Comparison of ENCODE assay signal across 1 cellular context in genomic region chr3:186531694-186532093, GRCh38.
A peak's percentile ranks its signal among the peaks of the same experiment; 100 is the strongest.
TF ChIP-seq lines count a peak whose summit lies in the region.

No MANE protein-coding gene starts in this region.

TF ChIP-seq in K562, 482 proteins besides CTCF, POLR2A, EP300 and RAD21:
- TF ChIP-seq RBM25 (IDR thresholded peaks at IDR 0.05; ENCODE audit: low read depth, low read length, severe bottlenecking), result peak; percentile 25
- TF ChIP-seq ZNF146 (CRISPR knock-in tag; IDR thresholded peaks at IDR 0.05; ENCODE audit: unreplicated experiment), result peak; percentile 61
TF ChIP-seq in K562: peak in this region for 2; not testable (repeated sequence) for 480.
